8 cellular contexts compared by ENCODE assay signal in the genomic region with DNA sequence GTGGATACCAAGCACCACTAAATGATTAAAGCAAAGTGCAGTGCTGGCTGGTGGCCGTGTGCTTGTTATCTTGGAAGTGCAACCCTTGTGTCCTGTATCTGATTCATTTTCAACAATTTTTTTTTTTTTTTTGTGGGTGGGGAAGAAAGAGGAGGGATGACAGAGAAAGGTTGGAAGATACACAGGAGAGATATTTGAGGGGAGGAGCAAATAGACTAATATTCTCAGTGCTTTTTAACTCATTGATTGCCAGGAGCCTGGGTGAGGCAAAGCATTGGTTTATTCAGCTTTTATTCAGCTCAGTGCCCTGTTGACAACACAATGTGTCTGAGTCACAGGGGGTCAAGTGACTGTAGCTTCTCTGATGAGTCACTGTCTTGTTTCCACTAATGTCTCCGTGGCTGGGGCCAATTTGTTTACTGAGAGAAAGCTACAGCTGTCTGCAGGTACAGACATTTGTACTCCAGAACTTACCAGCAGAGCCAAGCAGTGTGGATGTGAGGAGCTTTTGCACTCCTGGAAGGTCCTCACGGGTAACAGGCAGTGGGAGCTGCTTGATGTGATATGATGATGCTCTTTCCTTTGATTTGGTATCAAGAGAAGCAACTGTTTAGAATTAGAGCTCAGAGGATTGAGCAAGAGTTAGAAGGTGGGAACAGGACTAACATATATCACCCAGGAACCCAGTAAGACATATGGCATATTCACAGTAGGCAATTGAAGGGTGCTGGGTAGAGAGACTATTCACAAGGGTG. TPM values are rescaled to one million over a fixed set of nuclear protein-coding genes. Genes with fewer than 3 reads are reported as not detected.
DNase-seq lines count a peak whose midpoint lies in the region; ATAC-seq, FAIRE-seq and TF ChIP-seq lines count a peak whose summit lies in the region.

No MANE protein-coding gene starts in this region.

- H3K27ac ChIP-seq in PC-9: 0 out of 2 replicates have a peak overlapping the region, but pooled peaks have one; percentile 5
- no peak overlapping the region for H3K27ac ChIP-seq in GM12878 (ENCODE audit: control insufficient read depth, insufficient read depth)
- no peak overlapping the region for H3K27ac ChIP-seq in esophagus squamous epithelium
- H3K27ac ChIP-seq in neuronal stem cell (replicated peaks; ENCODE audit: low read length): no peak overlapping the region

- no peak for FAIRE-seq in GM12878 (lab: Jason Lieb, UNC)

- no peak overlapping the region for H3K23ac ChIP-seq in neuronal stem cell (ENCODE audit: low read depth, low read length, poor library complexity)

- RAD21 ChIA-PET in GM12878 (lab: Charles Lee; ENCODE audit: unreplicated experiment): interaction anchor here (0.8 to 1.5 kb wide), 2 partner anchors 15 to 74 kb away, joined by 3 read pairs; no protein-coding TSS in a partner anchor

- POLR2A ChIA-PET in PC-9 (lab: Charles Lee; ENCODE audit: unreplicated experiment): no interaction called here
- POLR2A ChIA-PET in GM12878 (lab: Charles Lee): interaction anchor here (0.7 kb wide), 1 partner anchor 14 kb away, joined by 4 read pairs; no protein-coding TSS in a partner anchor

- H4K20me1 ChIP-seq in PC-9 (ENCODE audit: insufficient read depth): no peaks in the 10 kb centered on the region
- no peaks in the 10 kb centered on the region for H4K20me1 ChIP-seq in GM12878 (ENCODE audit: control insufficient read depth, insufficient read depth)

- no peaks in the 10 kb centered on the region for H3K79me1 ChIP-seq in neuronal stem cell (ENCODE audit: low read depth, low read length)

- peak overlapping the region; percentile 87 for H3K27ac Mint-ChIP-seq in neural crest cell (ENCODE audit: unreplicated experiment)

- H3K14ac ChIP-seq in neuronal stem cell (ENCODE audit: low read length): no peak overlapping the region

- in situ Hi-C loops in GM13976 (cut with MboI; ENCODE audit: low sequenced_read_pairs, unreplicated experiment): no loop called here
- in situ Hi-C loops in GM12878 (cut with MboI): no loop called here

- no peak overlapping the region for H3K4ac ChIP-seq in neuronal stem cell (ENCODE audit: low read length)

- no peak for TF ChIP-seq EP300 in GM12878 (IDR thresholded peaks at IDR 0.05; ENCODE audit: borderline replicate concordance in 1 of 2, control insufficient read depth in 1 of 2, low read depth in 2 of 2, low read length in 2 of 2)

- intact Hi-C loops in PC-9 (cut with micrococcal nuclease; ENCODE audit: unreplicated experiment) (no loop called here), GM12878 (cut with micrococcal nuclease; ENCODE audit: unreplicated experiment) (no loop called here), esophagus squamous epithelium (cut with DNase I) (no loop called here)

- no peak overlapping the region for H4K91ac ChIP-seq in neuronal stem cell (ENCODE audit: low read depth, low read length, poor library complexity)

- H2BK120ac ChIP-seq in neuronal stem cell (ENCODE audit: low read depth, low read length): no peak overlapping the region

- H3K27me3 ChIP-seq in PC-9 (ENCODE audit: insufficient read depth, low read depth) (no peaks in the 10 kb centered on the region), GM12878 (replicated peaks in 1 of 2; ENCODE audit: control insufficient read depth in 2 of 2, insufficient read depth in 2 of 2, low read length in 1 of 2) (no peaks in the 10 kb centered on the region), esophagus squamous epithelium (no peaks in the 10 kb centered on the region), neuronal stem cell (ENCODE audit: control insufficient read depth in 3 of 3, insufficient read depth in 3 of 3, low read depth in 1 of 3, low read length in 3 of 3) (peaks cover 0 to 8% (median 0%) of the 10 kb centered on the region in 3 experiments)

- DNase-seq in GM13976 (ENCODE audit: low spot score) (peak; percentile 30), PC-9 (peak; percentile 42 to 70), GM12878 (ENCODE audit: low read depth, low spot score) (no peak), neural crest cell (ENCODE audit: low read depth, low spot score) (no peak), NCI-H1048 (lab: John Stamatoyannopoulos, UW) (no peak), esophagus squamous epithelium (lab: John Stamatoyannopoulos, UW) (no peak), neuronal stem cell (ENCODE audit: low spot score) (no peak)

- no peaks in the 10 kb centered on the region for H3K9me2 ChIP-seq in PC-9 (ENCODE audit: insufficient read depth)

- H2BK12ac ChIP-seq in neuronal stem cell (ENCODE audit: low read length): no peak overlapping the region

- no peak overlapping the region for H4K8ac ChIP-seq in neuronal stem cell (ENCODE audit: low read depth, low read length)

- TF ChIP-seq CTCF in GM13976 (IDR thresholded peaks at IDR 0.05; ENCODE audit: borderline replicate concordance, control extremely low read depth, extremely low read depth, insufficient read depth, missing control alignments): no peak
- TF ChIP-seq CTCF in PC-9 (conservative IDR thresholded peaks at IDR 0.05): no peak
- TF ChIP-seq CTCF in GM12878 (IDR thresholded peaks at IDR 0.05 in 2 of 3, conservative IDR thresholded peaks at IDR 0.05 in 1 of 3; ENCODE audit: control insufficient read depth in 2 of 3, extremely low read depth in 1 of 3, insufficient read depth in 1 of 3, low read depth in 3 of 3, low read length in 3 of 3): no peak
- TF ChIP-seq CTCF in neural crest cell (conservative IDR thresholded peaks at IDR 0.05): no peak
- no peak for TF ChIP-seq CTCF in esophagus squamous epithelium (IDR thresholded peaks at IDR 0.05)

- H3K9ac ChIP-seq in GM12878 (ENCODE audit: control insufficient read depth, insufficient read depth, low read length) (no peak overlapping the region), neuronal stem cell (ENCODE audit: low read depth, low read length, poor library complexity) (no peak overlapping the region)

- H2BK5ac ChIP-seq in neuronal stem cell (ENCODE audit: low read length): no peak overlapping the region

- H3K4me1 ChIP-seq in PC-9 (replicated peaks; ENCODE audit: insufficient read depth) (peaks cover 16% of the 10 kb centered on the region), GM12878 (ENCODE audit: control insufficient read depth, insufficient read depth, low read length) (no peaks in the 10 kb centered on the region), esophagus squamous epithelium (peaks cover 0 to 12% (median 0%) of the 10 kb centered on the region in 3 donors), neuronal stem cell (ENCODE audit: control insufficient read depth in 2 of 2, insufficient read depth in 1 of 2, low read depth in 1 of 2, low read length in 2 of 2) (peaks cover 7 to 8% of the 10 kb centered on the region in 2 donors)

- no peak for TF ChIP-seq RAD21 in GM12878 (IDR thresholded peaks at IDR 0.05; ENCODE audit: insufficient read depth, low read depth, low read length)

- H3K4me1 Mint-ChIP-seq in neural crest cell: peaks cover 11% of the 10 kb centered on the region

- SMC1A ChIA-PET in GM12878 (lab: Charles Lee; ENCODE audit: uncharacterized antibody, unreplicated experiment): interaction anchor here (0.9 to 1.2 kb wide), 2 partner anchors 9 to 17 kb away, joined by 3 to 4 read pairs; no protein-coding TSS in a partner anchor

- CTCF ChIA-PET in PC-9 (lab: Charles Lee): interaction anchor here (0.7 to 1.1 kb wide), 2 partner anchors 28 to 166 kb away, joined by 3 to 4 read pairs; no protein-coding TSS in a partner anchor
- CTCF ChIA-PET in GM12878 (lab: Yijun Ruan, JAX): interaction anchor here (1.0 to 2.7 kb wide), 4 partner anchors 13 to 168 kb away, joined by 3 to 10 read pairs (median 4); no protein-coding TSS in a partner anchor

- WGBS in GM12878 (ENCODE audit: insufficient coverage, insufficient replicate concordance, low lambda C conversion rate, missing lambda C conversion rate): 10% methylated on average over 3 of the region's 3 CpGs
- 7 to 9% methylated on average over 3 of the region's 3 CpGs for WGBS in esophagus squamous epithelium, 2 donors
- no CpG with 5 or more reads among the region's 3 CpGs for WGBS in neuronal stem cell (ENCODE audit: extremely low coverage in 2 of 2, insufficient read length in 2 of 2, insufficient replicate concordance in 1 of 2), 2 donors

- no peak overlapping the region for H2AK5ac ChIP-seq in neuronal stem cell (ENCODE audit: low read depth, low read length)

- no peaks in the 10 kb centered on the region for H3K27me3 Mint-ChIP-seq in neural crest cell (ENCODE audit: low read depth)

- no peak overlapping the region for H3K4me3 ChIP-seq in PC-9
- H3K4me3 ChIP-seq in GM12878: no peak overlapping the region
- no peak overlapping the region for H3K4me3 ChIP-seq in esophagus squamous epithelium
- H3K4me3 ChIP-seq in neuronal stem cell (ENCODE audit: low read length in 2 of 2): no peak overlapping the region

- H3K4me3 Mint-ChIP-seq in neural crest cell: no peak overlapping the region

- BruUV-seq in PC-9 (replicated peaks; lab: Mats Ljungman, UMichigan) (no TSS peak), GM12878 (replicated peaks; lab: Mats Ljungman, UMichigan) (no TSS peak)

- H3K79me2 ChIP-seq in PC-9 (ENCODE audit: low read depth) (no peaks in the 10 kb centered on the region), GM12878 (ENCODE audit: control insufficient read depth, insufficient read depth, low read length) (no peaks in the 10 kb centered on the region)

- peak; percentile 64 for ATAC-seq in HG02623 (IDR thresholded peaks at IDR 0.05; ENCODE audit: unreplicated experiment)
- peak; percentile 76 for ATAC-seq in GM12878

- peak overlapping the region; percentile 30 for H3K4me2 ChIP-seq in PC-9
- H3K4me2 ChIP-seq in GM12878 (ENCODE audit: control insufficient read depth, insufficient read depth): no peak overlapping the region
- no peak overlapping the region for H3K4me2 ChIP-seq in neuronal stem cell (ENCODE audit: insufficient read depth, low read length, poor library complexity, severe bottlenecking)

- no peaks in the 10 kb centered on the region for H3K9me3 Mint-ChIP-seq in neural crest cell

- H2AFZ ChIP-seq in PC-9 (no peak overlapping the region), GM12878 (ENCODE audit: control insufficient read depth, low read depth, low read length) (no peak overlapping the region), neuronal stem cell (ENCODE audit: low read length) (no peak overlapping the region)

- TF ChIP-seq POLR2A in GM12878 (IDR thresholded peaks at IDR 0.05; ENCODE audit: low read depth, low read length): no peak
- no peak for TF ChIP-seq POLR2A in esophagus squamous epithelium (IDR thresholded peaks at IDR 0.05)

- 0 out of 2 replicates have a peak, but pooled peaks cover 10% of the 10 kb centered on the region for H3F3A ChIP-seq in PC-9 (ENCODE audit: insufficient read depth, low read depth)

- no peaks in the 10 kb centered on the region for H3K36me3 Mint-ChIP-seq in neural crest cell (ENCODE audit: low read depth)

- H3K36me3 ChIP-seq in PC-9 (ENCODE audit: low read depth): no peaks in the 10 kb centered on the region
- no peaks in the 10 kb centered on the region for H3K36me3 ChIP-seq in GM12878 (ENCODE audit: control insufficient read depth in 2 of 2, insufficient read depth in 2 of 2, low read length in 1 of 2)
- no peaks in the 10 kb centered on the region for H3K36me3 ChIP-seq in esophagus squamous epithelium
- no peaks in the 10 kb centered on the region for H3K36me3 ChIP-seq in neuronal stem cell (replicated peaks in 1 of 2; ENCODE audit: control insufficient read depth in 2 of 2, insufficient read depth in 2 of 2, low read length in 2 of 2)

- H3K9me3 ChIP-seq in PC-9 (ENCODE audit: insufficient read depth, low read depth): no peaks in the 10 kb centered on the region
- no peaks in the 10 kb centered on the region for H3K9me3 ChIP-seq in GM12878 (replicated peaks; ENCODE audit: control insufficient read depth, insufficient read depth, low read length)
- no peaks in the 10 kb centered on the region for H3K9me3 ChIP-seq in esophagus squamous epithelium
- H3K9me3 ChIP-seq in neuronal stem cell (replicated peaks in 1 of 2; ENCODE audit: control insufficient read depth in 2 of 2, insufficient read depth in 1 of 2, low read depth in 1 of 2, low read length in 2 of 2): no peaks in the 10 kb centered on the region

- H2BK15ac ChIP-seq in neuronal stem cell (ENCODE audit: low read length): no peak overlapping the region

- no peak overlapping the region for H3K18ac ChIP-seq in neuronal stem cell (ENCODE audit: low read length)

RNA-seq across cellular contexts. Expression of a gene that starts 23.6 kb away (rescaled TPM):
- total RNA-seq in PC-9 (2021) (0.78 and 1.7 TPM in 2 replicates), GM12878 (2014; rRNA removed) (0.05 and 0.11 TPM in 2 replicates), GM12878 (2014; rRNA removed; fragmentation: Illumina TruSeq; extraction: Trizol) (0.14 and 0.18 TPM in 2 replicates), GM12878 (2021) (0.05 and 0.08 TPM in 2 replicates), neural crest cell (3.5 and 3.9 TPM in 2 replicates), esophagus squamous epithelium (1 to 10 TPM in 3 of 4 donors, under 1 TPM in 1; 0.91 to 3.2 (median 1.8) TPM)
- total RNA-seq in GM12878 (2013; cell fraction: nucleolus; rRNA removed): 4.2 and 7.9 TPM in 2 replicates
- 0.16 TPM for polyA plus RNA-seq in GM12878 (2011; ENCODE audit: low read depth)
- polyA plus RNA-seq in GM12878 (2011; rRNA removed) (1.5 and 2.5 TPM in 2 replicates), GM12878 (2014; fragmentation: Illumina TruSeq; extraction: Trizol) (0.04 and 0.08 TPM in 2 replicates), GM12878 (2014; fragmentation: Nextera tagmentation; extraction: Ambion mirVana) (not detected), GM12878 (2014; rRNA removed) (0.03 and 0.06 TPM in 2 replicates), GM12878 (2016; fragmentation: Nextera tagmentation; extraction: Ambion mirVana) (under 1 TPM in 1 of 2 experiments, not detected in 1; 0.07 TPM)
- 1.8 and 2.0 TPM in 2 replicates for polyA plus RNA-seq in GM12878 (2011; cell fraction: cytosol; rRNA removed)
- 1.8 and 2.8 TPM in 2 replicates for polyA plus RNA-seq in GM12878 (2011; cell fraction: nucleus; rRNA removed)
- polyA plus RNA-seq in GM12878 (2012): 0.11 and 0.31 TPM in 2 replicates
- polyA minus RNA-seq in GM12878 (2011; rRNA and poly(A)+ RNA removed): 2.3 and 3.5 TPM in 2 replicates
- polyA minus RNA-seq in GM12878 (2011; cell fraction: cytosol; rRNA and poly(A)+ RNA removed): 0.73 and 1.2 TPM in 2 replicates
- 5.4 and 8.7 TPM in 2 replicates for polyA minus RNA-seq in GM12878 (2011; cell fraction: nucleus; rRNA and poly(A)+ RNA removed)
- polyA plus RNA-seq in neuronal stem cell (2013, experiment 1 of 2): 0.59 TPM
- 0.76 TPM for polyA plus RNA-seq in neuronal stem cell (2013, experiment 2 of 2)

RNA-seq across cellular contexts. Expression of a gene that starts 36.2 kb away (rescaled TPM):
- 32.2 and 35.9 TPM in 2 replicates for total RNA-seq in PC-9 (2021)
- 22.6 and 28.0 TPM in 2 replicates for total RNA-seq in GM12878 (2013; cell fraction: nucleolus; rRNA removed)
- total RNA-seq in GM12878 (2014; rRNA removed): 35.6 and 35.7 TPM in 2 replicates
- 27.4 and 28.7 TPM in 2 replicates for total RNA-seq in GM12878 (2014; rRNA removed; fragmentation: Illumina TruSeq; extraction: Trizol)
- total RNA-seq in GM12878 (2021): 34.8 and 37.1 TPM in 2 replicates
- polyA plus RNA-seq in GM12878 (2011; ENCODE audit: low read depth): 21.0 TPM
- 43.9 and 47.2 TPM in 2 replicates for polyA plus RNA-seq in GM12878 (2011; rRNA removed)
- polyA plus RNA-seq in GM12878 (2011; cell fraction: cytosol; rRNA removed): 47.5 and 48.1 TPM in 2 replicates
- 28.6 and 32.8 TPM in 2 replicates for polyA plus RNA-seq in GM12878 (2011; cell fraction: nucleus; rRNA removed)
- 22.9 and 25.6 TPM in 2 replicates for polyA plus RNA-seq in GM12878 (2012)
- polyA plus RNA-seq in GM12878 (2014; fragmentation: Illumina TruSeq; extraction: Trizol): 36.4 and 37.7 TPM in 2 replicates
- polyA plus RNA-seq in GM12878 (2014; fragmentation: Nextera tagmentation; extraction: Ambion mirVana): 10 to 100 TPM; 12.2 to 16.8 TPM
- polyA plus RNA-seq in GM12878 (2014; rRNA removed): 32.0 and 34.3 TPM in 2 replicates
- 10 to 100 TPM; 34.3 to 38.3 TPM for polyA plus RNA-seq in GM12878 (2016; fragmentation: Nextera tagmentation; extraction: Ambion mirVana)
- 55.0 and 70.1 TPM in 2 replicates for polyA minus RNA-seq in GM12878 (2011; rRNA and poly(A)+ RNA removed)
- 14.3 and 20.2 TPM in 2 replicates for polyA minus RNA-seq in GM12878 (2011; cell fraction: cytosol; rRNA and poly(A)+ RNA removed)
- polyA minus RNA-seq in GM12878 (2011; cell fraction: nucleus; rRNA and poly(A)+ RNA removed): 18.7 and 30.4 TPM in 2 replicates
- 35.6 TPM in 2 replicates for total RNA-seq in neural crest cell
- 10 to 100 TPM; 14.0 to 20.8 (median 18.3) TPM for total RNA-seq in esophagus squamous epithelium
- 14.9 TPM for polyA plus RNA-seq in neuronal stem cell (2013, experiment 1 of 2)
- polyA plus RNA-seq in neuronal stem cell (2013, experiment 2 of 2): 13.3 TPM

Comparison
In these comparisons a context has a peak if more than half of its experiments do, and no peak if none do; other contexts are left out.
1. DNase-seq: peak in GM13976 (single experiment) and PC-9 (2 of 2); none in GM12878 (single experiment), neural crest cell (single experiment), NCI-H1048 (single experiment), esophagus squamous epithelium (single experiment) and neuronal stem cell (single experiment).